1 cellular context compared by ENCODE assay signal in the genomic region with DNA sequence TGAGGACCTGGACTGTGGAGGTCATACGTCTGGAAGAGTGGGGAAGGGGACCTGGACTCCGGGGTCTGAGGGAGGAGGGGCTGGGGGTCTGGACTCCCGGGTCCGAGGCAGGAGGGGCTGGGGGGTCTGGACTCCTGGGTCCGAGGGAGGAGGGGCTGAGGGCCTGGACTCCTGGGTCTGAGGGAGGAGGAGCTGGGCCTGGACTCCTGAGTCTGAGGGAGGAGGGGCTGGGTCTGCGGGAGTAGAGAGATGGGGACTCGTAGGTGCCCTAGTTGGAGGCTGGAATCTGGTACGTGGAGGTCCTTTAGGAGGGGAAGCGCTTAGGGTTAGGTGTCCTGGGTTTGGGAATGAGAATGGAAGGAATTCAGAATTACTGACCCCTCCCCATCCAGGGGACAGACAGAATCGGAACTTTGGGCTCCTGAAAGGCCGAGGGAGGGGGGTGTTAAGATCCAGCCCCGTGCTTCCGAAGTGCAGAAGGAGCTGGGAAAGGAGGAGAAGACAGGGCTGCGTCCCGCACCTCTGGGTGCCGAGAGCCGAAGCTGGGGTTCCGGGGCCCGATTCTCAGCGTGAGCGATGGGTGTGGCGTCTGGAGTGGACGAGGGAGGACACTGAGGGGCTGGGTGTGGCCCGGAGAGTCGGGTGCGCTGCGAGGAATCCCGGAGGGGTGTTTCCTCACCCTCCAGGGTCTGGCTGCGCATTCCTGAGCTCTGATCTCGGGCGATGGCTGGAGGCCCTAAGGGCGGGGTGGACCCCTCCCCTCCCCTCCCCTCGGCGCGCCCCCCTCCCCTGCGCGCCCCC.
TF ChIP-seq lines count a peak whose summit lies in the region.

No MANE protein-coding gene starts in this region.

TF ChIP-seq in IMR-90, 13 proteins besides CTCF, POLR2A, EP300 and RAD21:
- TF ChIP-seq NFE2L2 (IDR thresholded peaks at IDR 0.05; ENCODE audit: low read depth, low read length), result no peak
- TF ChIP-seq CHD1 (IDR thresholded peaks at IDR 0.05; ENCODE audit: low read depth, low read length), result peak; percentile 93; the same call in 1 of the 2 replicates
